ENCODE assay signal across 10 cellular contexts in genomic region chr15:81302605-81303204, GRCh38. TPM values are rescaled to one million over a fixed set of nuclear protein-coding genes. Genes with fewer than 3 reads are reported as not detected.
DNase-seq lines count a peak whose midpoint lies in the region; TF ChIP-seq lines count a peak whose summit lies in the region.
"Had no signal": no experiment of that assay in that cellular context is flagged by ENCODE, and none has a peak within 500 bp of the region (broad histone marks: within the 10 kb centered on the region; RNA-seq: fewer than 3 reads in every experiment).

No MANE protein-coding gene starts in this region.

- no peaks in the 10 kb centered on the region for H3K27me3 ChIP-seq in MM.1S (replicated peaks; ENCODE audit: insufficient read depth, low read length)
- H3K27me3 ChIP-seq in spleen (replicated peaks in 1 of 7), result no peaks in the 10 kb centered on the region

- no peak overlapping the region for H2AFZ ChIP-seq in MM.1S (ENCODE audit: low read length)

- no peak for TF ChIP-seq POLR2A in spleen (IDR thresholded peaks at IDR 0.05)

- peak overlapping the region; percentile 37; the same call in 1 of the 2 replicates for H3K9ac ChIP-seq in MM.1S (ENCODE audit: low read length)

- peaks cover 54% of the 10 kb centered on the region for H3K4me1 ChIP-seq in MM.1S (ENCODE audit: low read length)
- H3K4me1 ChIP-seq in spleen, result peaks cover 41 to 100% (median 86%) of the 10 kb centered on the region in 6 donors

- H3K27ac ChIP-seq in MM.1S (ENCODE audit: low read length) (peak overlapping the region; percentile 89), cingulate gyrus (ENCODE audit: low read depth, low read length) (peak overlapping the region; percentile 13), spleen (peak overlapping the region; percentile 7 to 98 (median 92))
- H3K27ac ChIP-seq: 22Rv1 had no signal

- H4K20me1 ChIP-seq in MM.1S (ENCODE audit: insufficient read depth, low read length), result no peaks in the 10 kb centered on the region

- peak overlapping the region; percentile 84 for H3K4me2 ChIP-seq in MM.1S (ENCODE audit: low read depth, low read length)

- H3K9me2 ChIP-seq in MM.1S (replicated peaks; ENCODE audit: insufficient read depth, low read length), result no peaks in the 10 kb centered on the region

- no peak for TF ChIP-seq CTCF in MM.1S (IDR thresholded peaks at IDR 0.05; ENCODE audit: low read length)
- TF ChIP-seq CTCF in spleen (IDR thresholded peaks at IDR 0.05 in 8 of 11, conservative IDR thresholded peaks at IDR 0.05 in 3 of 11), result no peak
- no peak for TF ChIP-seq CTCF in GM10248 (IDR thresholded peaks at IDR 0.05; ENCODE audit: control extremely low read depth, extremely low read depth, low read depth, missing control alignments)

- peaks cover 94% of the 10 kb centered on the region for H3K79me2 ChIP-seq in MM.1S (ENCODE audit: low read length)

- H3K36me3 ChIP-seq in MM.1S (replicated peaks; ENCODE audit: insufficient read depth, low read length), result peaks cover 2% of the 10 kb centered on the region
- peaks cover 7 to 98% (median 78%) of the 10 kb centered on the region in 6 donors for H3K36me3 ChIP-seq in spleen

- 31 to 53% (median 47%) methylated on average over 7 of the region's 7 CpGs for WGBS in spleen, 5 donors

- H3F3A ChIP-seq in MM.1S (ENCODE audit: insufficient read depth, low read length), result peaks cover 59% of the 10 kb centered on the region

- H3K4me3 ChIP-seq in MM.1S (ENCODE audit: low read length) (peak overlapping the region; percentile 77), spleen (peak overlapping the region; percentile 7 to 87 (median 68))

- intact Hi-C loops in spleen (cut with DNase I; ENCODE audit: low total_unique reads), result no loop called here

- H3K9me3 ChIP-seq in MM.1S (replicated peaks; ENCODE audit: insufficient read depth, low read length), result no peaks in the 10 kb centered on the region
- H3K9me3 ChIP-seq in spleen, result no peaks in the 10 kb centered on the region

- DNase-seq in SIG-M5 treated with dmso at 0.1 percent for 504 hours (lab: John Stamatoyannopoulos, UW; ENCODE audit: unreplicated experiment) (peak; percentile 5), SIG-M5 (lab: John Stamatoyannopoulos, UW) (no peak), MM.1S (peak; percentile 5), spleen (no peak), NCI-H2029 (lab: John Stamatoyannopoulos, UW) (no peak), NCI-H1092 (lab: John Stamatoyannopoulos, UW) (no peak), GM10248 (ENCODE audit: extremely low spot score) (no peak)
- DNase-seq: SHP77 had no signal

- CTCF ChIA-PET in GM10248 (lab: Yijun Ruan, JAX), result interaction anchor here (1.2 to 5.8 kb wide), 10 partner anchors 9 to 98 kb away, joined by 3 to 41 read pairs (median 6); partner anchors contain the start of gene STARD5

- POLR2A ChIA-PET in GM10248 (lab: Yijun Ruan, JAX), result interaction anchor here (1.3 to 2.5 kb wide), 4 partner anchors 9 to 21 kb away, joined by 5 to 19 read pairs (median 14); partner anchors contain the start of gene STARD5

RNA-seq across cellular contexts. Expression of gene STARD5, which starts 21.2 kb away (rescaled TPM):
- total RNA-seq in spleen, result 10 to 100 TPM in 6 of 7 donors, 1 to 10 TPM in 1; 6.4 to 18.9 (median 11.6) TPM
- 10 to 100 TPM in 1 of 3 donors, 1 to 10 TPM in 2; 7.7 to 10.4 (median 9.0) TPM for polyA plus RNA-seq in spleen

Comparison
In these comparisons a context has a peak if more than half of its experiments do, and no peak if none do; other contexts are left out.
1. DNase-seq: peak in SIG-M5 treated with dmso at 0.1 percent for 504 hours (single experiment) and MM.1S (single experiment); none in SIG-M5 (single experiment), spleen (single experiment), NCI-H2029 (single experiment), NCI-H1092 (single experiment) and GM10248 (single experiment).
2. H3K27ac ChIP-seq: peak in every context shown above with its lines; median percentile 92 in spleen; 89 in MM.1S; 13 in cingulate gyrus.